In genomic region chr11:20048707-20049106, GRCh38 we compare ENCODE assay signal across 1 cellular context.
TF ChIP-seq lines count a peak whose summit lies in the region.

No MANE protein-coding gene starts in this region.

TF ChIP-seq in H1, 55 proteins besides CTCF, POLR2A, EP300 and RAD21 (continued from another document):
- TF ChIP-seq ATF2 (IDR thresholded peaks at IDR 0.05; ENCODE audit: low read length) = no peak
- no peak for TF ChIP-seq SP1 (IDR thresholded peaks at IDR 0.05; ENCODE audit: low read depth, low read length)
- TF ChIP-seq SIX5 (IDR thresholded peaks at IDR 0.05; ENCODE audit: low read depth, low read length) = no peak
- no peak for TF ChIP-seq CHD1 (IDR thresholded peaks at IDR 0.05; ENCODE audit: low read depth, low read length)
- no peak for TF ChIP-seq FOSL1 (IDR thresholded peaks at IDR 0.05; ENCODE audit: insufficient read depth, low read depth, low read length)
- TF ChIP-seq SP4 (IDR thresholded peaks at IDR 0.05; ENCODE audit: low read length) = no peak
- no peak for TF ChIP-seq HDAC2 (IDR thresholded peaks at IDR 0.05; ENCODE audit: borderline replicate concordance in 1 of 2, low read depth in 2 of 2, low read length in 2 of 2)
- TF ChIP-seq MAX (IDR thresholded peaks at IDR 0.05) = no peak
- no peak for TF ChIP-seq TCF12 (IDR thresholded peaks at IDR 0.05; ENCODE audit: low read depth, low read length)
- no peak for TF ChIP-seq CTBP2 (IDR thresholded peaks at IDR 0.05; ENCODE audit: borderline replicate concordance, insufficient read depth, insufficient read length, low read length)
- TF ChIP-seq KDM4A (IDR thresholded peaks at IDR 0.05; ENCODE audit: low read depth, low read length, severe bottlenecking) = no peak
- no peak for TF ChIP-seq SRF (IDR thresholded peaks at IDR 0.05; ENCODE audit: low read depth, low read length)
- no peak for TF ChIP-seq EZH2 (IDR thresholded peaks at IDR 0.05; ENCODE audit: low read depth, low read length, severe bottlenecking)
- no peak for TF ChIP-seq SIN3A (conservative IDR thresholded peaks at IDR 0.05 in 1 of 2, IDR thresholded peaks at IDR 0.05 in 1 of 2; ENCODE audit: low read depth in 1 of 2, low read length in 2 of 2)
